In the genomic region with DNA sequence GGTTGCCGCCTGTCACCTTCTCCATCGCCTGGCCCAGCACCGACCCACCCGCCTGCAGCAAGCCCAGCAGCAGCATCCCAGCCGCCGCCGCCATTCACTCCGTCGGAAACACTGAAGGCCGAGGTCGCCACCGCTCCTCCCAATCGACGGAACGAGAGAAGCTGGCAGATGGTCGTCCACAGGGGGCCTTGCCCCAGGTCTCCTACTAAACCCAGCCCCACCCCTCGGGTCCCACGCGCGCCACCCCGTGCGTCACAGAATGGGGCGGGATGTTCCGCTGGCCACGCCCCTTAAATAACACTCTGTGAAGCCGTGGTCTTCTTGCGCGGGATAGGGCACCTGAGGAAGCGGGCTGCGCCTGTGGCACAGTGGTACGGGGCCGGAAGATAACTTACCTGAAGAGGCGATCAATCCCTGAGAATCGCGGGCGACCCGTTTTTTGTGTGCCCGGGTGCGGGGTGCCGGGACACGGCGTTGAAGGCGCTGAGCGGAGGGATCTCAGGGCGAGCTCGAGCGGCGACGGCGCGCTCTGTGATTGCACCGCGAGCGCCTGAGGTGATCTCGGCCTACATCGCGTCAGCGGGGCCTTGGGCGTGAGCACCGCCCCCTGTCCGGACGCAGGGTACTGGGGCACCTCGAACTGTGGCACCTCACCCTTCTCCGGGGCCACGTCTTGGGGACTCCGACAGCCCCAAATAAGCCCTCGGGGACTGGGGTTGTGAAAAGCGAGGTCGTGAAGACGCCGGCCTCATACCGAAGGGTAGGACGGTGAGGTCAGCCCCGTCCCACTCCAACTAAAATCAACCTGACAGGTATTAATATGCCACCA, we compare ENCODE assay signal across 1 cellular context.
TF ChIP-seq lines count a peak whose summit lies in the region.

Gene CYP51A1, minus strand, starts transcription at position 207 of the 829 bp plus-strand sequence. Its CDS starts 113 bp downstream, at position 94.

TF ChIP-seq in GM23338, 12 proteins besides CTCF, POLR2A, EP300 and RAD21 (continued from another document):
- TF ChIP-seq ZNF462 (CRISPR knock-in tag; IDR thresholded peaks at IDR 0.05) (no peak), EZH2 (IDR thresholded peaks at IDR 0.05; ENCODE audit: low read depth, unreplicated experiment) (no peak), CREB1 (CRISPR knock-in tag; IDR thresholded peaks at IDR 0.05; ENCODE audit: low read depth) (peak; percentile 87), ZNF114 (CRISPR knock-in tag; IDR thresholded peaks at IDR 0.05) (no peak), ETS1 (IDR thresholded peaks at IDR 0.05) (no peak), JUNB (IDR thresholded peaks at IDR 0.05; ENCODE audit: unreplicated experiment) (no peak), POLR2AphosphoS5 (IDR thresholded peaks at IDR 0.05; ENCODE audit: low read depth) (peak; percentile 85)
